ENCODE assay signal across 9 cellular contexts in the genomic region with DNA sequence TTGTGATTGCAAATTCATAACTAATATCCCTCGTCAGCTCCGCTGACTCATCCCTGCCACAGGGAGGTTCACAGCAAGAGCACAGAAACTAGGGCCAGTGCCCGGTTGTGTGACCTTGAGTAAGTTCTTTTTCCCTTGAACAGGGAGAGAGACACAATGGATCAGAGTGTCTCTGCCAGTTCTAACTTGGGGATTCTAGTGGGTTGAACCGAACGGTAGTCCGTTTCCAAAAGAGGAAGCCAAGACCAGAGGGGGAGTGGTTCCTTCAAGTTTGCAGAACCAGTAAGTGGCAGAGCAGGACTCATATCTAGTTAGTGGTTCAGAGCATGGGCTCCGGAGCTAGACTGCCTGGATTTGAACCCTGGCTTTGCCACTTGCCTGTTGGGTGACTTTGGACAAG. TPM values are rescaled to one million over a fixed set of nuclear protein-coding genes. Genes with fewer than 3 reads are reported as not detected.
DNase-seq lines count a peak whose midpoint lies in the region; ATAC-seq and TF ChIP-seq lines count a peak whose summit lies in the region.
"Had no signal": no experiment of that assay in that cellular context is flagged by ENCODE, and none has a peak within 500 bp of the region (broad histone marks: within the 10 kb centered on the region; RNA-seq: fewer than 3 reads in every experiment).

No MANE protein-coding gene starts in this region.

- H3K4me3 ChIP-seq in thyroid gland (replicated peaks in 1 of 3): no peak overlapping the region

- intact Hi-C loops in thyroid gland (cut with DNase I): no loop called here

- H3K27ac ChIP-seq in foreskin keratinocyte (no peak overlapping the region), thyroid gland (no peak overlapping the region)
- H3K27ac ChIP-seq: VCaP had no signal

- WGBS in thyroid gland, 2 donors: 68 to 73% methylated on average over 7 of the region's 7 CpGs

- peaks cover 21% of the 10 kb centered on the region for H3K4me1 ChIP-seq in foreskin keratinocyte
- H3K4me1 ChIP-seq in thyroid gland: peaks cover 11 to 38% of the 10 kb centered on the region in 2 donors

- H3K27me3 ChIP-seq in foreskin keratinocyte: peaks cover 20% of the 10 kb centered on the region
- no peaks in the 10 kb centered on the region for H3K27me3 ChIP-seq in thyroid gland

- DNase-seq in activated CD4-positive, CD25-positive, alpha-beta regulatory T cell treated with anti-CD3 and anti-CD28 coated beads, Interleukin-2, amount 50 U/mL, for 72 hours: peak; percentile 25
- no peak for DNase-seq in activated CD4-positive, CD25-positive, alpha-beta regulatory T cell (lab: John Stamatoyannopoulos, UW)
- peak; percentile 91 for DNase-seq in SKM-1 (lab: John Stamatoyannopoulos, UW; ENCODE audit: unreplicated experiment)
- peak in 1 of 2 donors; percentile 59 for DNase-seq in foreskin keratinocyte
- DNase-seq in stromal cell of bone marrow (ENCODE audit: low read depth): peak; percentile 70
- DNase-seq in thyroid gland: no peak

- no peak for TF ChIP-seq POLR2A in thyroid gland (IDR thresholded peaks at IDR 0.05)

- no peaks in the 10 kb centered on the region for H3K9me3 ChIP-seq in thyroid gland

- no peaks in the 10 kb centered on the region for H3K36me3 ChIP-seq in thyroid gland

- no peak for TF ChIP-seq CTCF in foreskin keratinocyte (conservative IDR thresholded peaks at IDR 0.05)
- TF ChIP-seq CTCF in thyroid gland (IDR thresholded peaks at IDR 0.05): no peak

- ATAC-seq in foreskin keratinocyte (peak; percentile 25), GM18861 (IDR thresholded peaks at IDR 0.05; ENCODE audit: unreplicated experiment) (no peak), HG02798 (IDR thresholded peaks at IDR 0.05; ENCODE audit: poor library complexity, unreplicated experiment) (no peak)

RNA-seq across cellular contexts. Expression of a gene that starts 4.9 kb away (rescaled TPM):
- total RNA-seq in foreskin keratinocyte (2.4 and 3.8 TPM in 2 replicates), thyroid gland (10 to 100 TPM; 28.8 to 60.3 (median 50.3) TPM)
- 3.8 and 7.6 TPM in 2 replicates for polyA plus RNA-seq in foreskin keratinocyte

RNA-seq across cellular contexts. Expression of a gene that starts 54.8 kb away (rescaled TPM):
- total RNA-seq in foreskin keratinocyte (44.9 and 47.2 TPM in 2 replicates), thyroid gland (10 to 100 TPM; 28.4 to 42.1 (median 36.7) TPM)
- 48.8 and 62.6 TPM in 2 replicates for polyA plus RNA-seq in foreskin keratinocyte

Comparison
In these comparisons a context has a peak if more than half of its experiments do, and no peak if none do; other contexts are left out.
1. DNase-seq: peak in activated CD4-positive, CD25-positive, alpha-beta regulatory T cell treated with anti-CD3 and anti-CD28 coated beads, Interleukin-2, amount 50 U/mL, for 72 hours (single experiment), SKM-1 (single experiment) and stromal cell of bone marrow (single experiment); none in activated CD4-positive, CD25-positive, alpha-beta regulatory T cell (0 of 4) and thyroid gland (0 of 2).